Comparison of ENCODE assay signal across 8 cellular contexts in the genomic region with DNA sequence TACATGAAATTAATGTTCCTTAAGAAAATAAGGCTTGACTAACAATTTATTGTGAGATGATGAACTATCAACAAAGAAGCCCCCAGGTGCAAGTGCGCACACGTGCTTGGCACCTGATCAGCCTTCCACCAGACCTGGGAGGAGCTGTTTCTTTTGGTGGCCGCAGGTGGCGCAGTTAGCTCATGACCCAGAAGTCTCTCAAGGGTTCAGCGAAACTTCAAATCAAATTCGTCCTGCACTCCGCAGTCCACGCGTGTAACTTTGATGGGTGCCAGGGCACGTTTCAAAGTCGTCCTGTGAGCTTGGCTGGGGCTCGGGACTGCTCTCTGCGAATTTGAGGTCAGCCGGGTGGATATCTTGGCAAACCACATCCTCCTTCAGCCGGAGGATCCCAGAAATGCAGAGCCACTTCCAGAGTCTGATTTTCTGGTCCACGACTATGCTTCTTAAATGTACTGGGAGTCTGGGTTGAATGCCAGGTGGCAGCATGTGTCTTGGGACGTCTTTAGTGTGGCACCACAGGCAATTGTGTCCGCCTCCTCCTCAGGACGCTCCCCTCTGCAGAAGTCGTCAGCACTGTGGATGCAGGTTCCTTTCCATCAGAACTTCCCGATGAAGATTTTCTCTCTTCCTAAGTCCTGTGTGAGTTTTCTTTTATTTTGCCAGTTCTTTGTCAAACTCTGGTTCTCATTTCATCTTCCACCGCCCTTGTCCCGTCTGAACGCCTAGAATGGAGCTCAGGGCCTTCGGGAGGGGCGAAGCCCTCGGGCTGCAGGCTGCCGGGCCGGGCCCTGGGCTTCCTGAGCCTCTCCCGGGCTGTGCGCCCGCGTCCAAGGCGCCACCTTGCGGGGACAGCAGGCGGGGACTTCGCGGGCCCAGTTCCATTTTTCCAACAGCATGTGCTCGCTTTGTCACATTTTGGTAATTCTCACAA.
A peak's percentile ranks its signal among the peaks of the same experiment; 100 is the strongest.
DNase-seq lines count a peak whose midpoint lies in the region; ATAC-seq, FAIRE-seq and TF ChIP-seq lines count a peak whose summit lies in the region.

No MANE protein-coding gene starts in this region.

- DNase-seq in GM19238 (ENCODE audit: insufficient read length, low spot score): peak; percentile 25
- DNase-seq in activated CD8-positive, alpha-beta T cell treated with anti-CD3 and anti-CD28 coated beads, Interleukin-2, amount 10 ng/mL, durations not matched to agents 7 days and 5 days: peak; percentile 39
- peak; percentile 20 for DNase-seq in foreskin melanocyte
- no peak for DNase-seq in SK-N-SH
- DNase-seq in Ammon's horn (ENCODE audit: low spot score): no peak
- DNase-seq in NCI-H128 (lab: John Stamatoyannopoulos, UW; ENCODE audit: unreplicated experiment): no peak
- no peak for DNase-seq in H54 (ENCODE audit: insufficient read length, low spot score)

- H3K36me3 ChIP-seq in skeletal muscle tissue (ENCODE audit: control insufficient read depth in 3 of 3, insufficient read depth in 3 of 3, low read length in 3 of 3) (no peaks in the 10 kb centered on the region), SK-N-SH (replicated peaks in 1 of 2; ENCODE audit: control insufficient read depth in 1 of 2, insufficient read depth in 2 of 2, low read length in 1 of 2) (no peaks in the 10 kb centered on the region)

- H3K27me3 Mint-ChIP-seq in activated CD8-positive, alpha-beta T cell treated with anti-CD3 and anti-CD28 coated beads, Interleukin-2, amount 10 ng/mL, durations not matched to agents 7 days and 5 days (ENCODE audit: low read depth): no peaks in the 10 kb centered on the region

- TF ChIP-seq POLR2A in H54 (IDR thresholded peaks at IDR 0.05; ENCODE audit: low read depth, low read length): no peak

- H3K9me3 ChIP-seq in skeletal muscle tissue (ENCODE audit: control insufficient read depth in 3 of 3, low read length in 3 of 3): no peaks in the 10 kb centered on the region
- no peaks in the 10 kb centered on the region; the same call in 1 of the 2 replicates for H3K9me3 ChIP-seq in SK-N-SH

- H3K4me2 ChIP-seq in SK-N-SH: no peak overlapping the region

- H3K27ac Mint-ChIP-seq in activated CD8-positive, alpha-beta T cell treated with anti-CD3 and anti-CD28 coated beads, Interleukin-2, amount 10 ng/mL, durations not matched to agents 7 days and 5 days: no peak overlapping the region

- H3K9me3 Mint-ChIP-seq in activated CD8-positive, alpha-beta T cell treated with anti-CD3 and anti-CD28 coated beads, Interleukin-2, amount 10 ng/mL, durations not matched to agents 7 days and 5 days (ENCODE audit: insufficient read depth): no peaks in the 10 kb centered on the region

- no peak for FAIRE-seq in H54 (lab: Jason Lieb, UNC)

- no peaks in the 10 kb centered on the region for H3K36me3 Mint-ChIP-seq in activated CD8-positive, alpha-beta T cell treated with anti-CD3 and anti-CD28 coated beads, Interleukin-2, amount 10 ng/mL, durations not matched to agents 7 days and 5 days (ENCODE audit: low read depth)

- 85% methylated on average over 33 of the region's 39 CpGs for WGBS in SK-N-SH (ENCODE audit: low lambda C conversion rate)

- no peaks in the 10 kb centered on the region for H4K20me1 ChIP-seq in SK-N-SH (ENCODE audit: insufficient read depth)

- TF ChIP-seq EP300 in SK-N-SH (IDR thresholded peaks at IDR 0.05; ENCODE audit: borderline replicate concordance in 1 of 2, low read depth in 1 of 2, low read length in 1 of 2): no peak

- peak overlapping the region in 2 of 3 donors; percentile 36 to 55 for H3K4me3 ChIP-seq in skeletal muscle tissue (ENCODE audit: low read length in 3 of 3)
- H3K4me3 ChIP-seq in SK-N-SH (ENCODE audit: low read depth in 2 of 2, low read length in 1 of 2): peak overlapping the region in 1 of 2 experiments; percentile 40; a peak in 1 of 4 replicates

- peaks cover 5% of the 10 kb centered on the region for H3K4me1 Mint-ChIP-seq in activated CD8-positive, alpha-beta T cell treated with anti-CD3 and anti-CD28 coated beads, Interleukin-2, amount 10 ng/mL, durations not matched to agents 7 days and 5 days (ENCODE audit: low read depth)

- ATAC-seq in activated CD8-positive, alpha-beta T cell treated with anti-CD3 and anti-CD28 coated beads, Interleukin-2, amount 10 ng/mL, durations not matched to agents 7 days and 5 days: peak; percentile 72

- no peaks in the 10 kb centered on the region for H3K9me2 ChIP-seq in SK-N-SH

- H2AFZ ChIP-seq in SK-N-SH (ENCODE audit: low read depth): no peak overlapping the region

- CTCF ChIA-PET in activated CD8-positive, alpha-beta T cell treated with anti-CD3 and anti-CD28 coated beads, Interleukin-2, amount 10 ng/mL, durations not matched to agents 7 days and 5 days (lab: Charles Lee): interaction anchor here (0.8 to 2.9 kb wide), 15 partner anchors 10 to 500 kb away, joined by 3 to 17 read pairs (median 4); no protein-coding TSS in a partner anchor
- CTCF ChIA-PET in SK-N-SH (lab: Yijun Ruan, JAX): interaction anchor here (1.2 kb wide), 1 partner anchor 11 kb away, joined by 3 read pairs; no protein-coding TSS in a partner anchor

- H3K4me3 Mint-ChIP-seq in activated CD8-positive, alpha-beta T cell treated with anti-CD3 and anti-CD28 coated beads, Interleukin-2, amount 10 ng/mL, durations not matched to agents 7 days and 5 days: peak overlapping the region; percentile 23

- POLR2A ChIA-PET in activated CD8-positive, alpha-beta T cell treated with anti-CD3 and anti-CD28 coated beads, Interleukin-2, amount 10 ng/mL, durations not matched to agents 7 days and 5 days (lab: Charles Lee): no interaction called here
- POLR2A ChIA-PET in SK-N-SH (lab: Yijun Ruan, JAX): no interaction called here

- H3K4me1 ChIP-seq in skeletal muscle tissue (ENCODE audit: control insufficient read depth in 3 of 3, insufficient read depth in 3 of 3, low read length in 3 of 3) (peaks cover 0 to 4% (median 0%) of the 10 kb centered on the region in 3 donors), SK-N-SH (ENCODE audit: control insufficient read depth in 1 of 2, insufficient read depth in 2 of 2, low read depth in 1 of 2, low read length in 1 of 2) (peaks cover 0 to 4% of the 10 kb centered on the region in 2 experiments; a peak in 3 of 4 replicates)

- H3K79me2 ChIP-seq in SK-N-SH (ENCODE audit: insufficient read depth): no peaks in the 10 kb centered on the region

- no peaks in the 10 kb centered on the region for H3F3A ChIP-seq in SK-N-SH (replicated peaks; ENCODE audit: insufficient read depth)

- H3K9ac ChIP-seq in skeletal muscle tissue (ENCODE audit: low read depth in 1 of 3, low read length in 3 of 3) (peak overlapping the region in 1 of 3 donors; percentile 28), SK-N-SH (no peak overlapping the region)

- TF ChIP-seq RAD21 in SK-N-SH (IDR thresholded peaks at IDR 0.05; ENCODE audit: low read length): no peak

- TF ChIP-seq CTCF in SK-N-SH (IDR thresholded peaks at IDR 0.05): no peak

- H3K27ac ChIP-seq in skeletal muscle tissue (ENCODE audit: low read depth, low read length): no peak overlapping the region
- no peak overlapping the region for H3K27ac ChIP-seq in SK-N-SH (ENCODE audit: low read depth in 2 of 2, low read length in 1 of 2)

- H3K27me3 ChIP-seq in skeletal muscle tissue (ENCODE audit: control insufficient read depth in 3 of 3, insufficient read depth in 3 of 3, low read length in 3 of 3): no peaks in the 10 kb centered on the region
- no peaks in the 10 kb centered on the region for H3K27me3 ChIP-seq in SK-N-SH (ENCODE audit: insufficient read depth)

TF ChIP-seq in SK-N-SH, 30 proteins besides CTCF, POLR2A, EP300 and RAD21:
- TF ChIP-seq SIN3A (IDR thresholded peaks at IDR 0.05; ENCODE audit: borderline replicate concordance, low read depth, low read length): no peak

Comparison
In these comparisons a context has a peak if more than half of its experiments do, and no peak if none do; other contexts are left out.
1. DNase-seq: peak in GM19238 (single experiment), activated CD8-positive, alpha-beta T cell treated with anti-CD3 and anti-CD28 coated beads, Interleukin-2, amount 10 ng/mL, durations not matched to agents 7 days and 5 days (single experiment) and foreskin melanocyte (single experiment); none in SK-N-SH (single experiment), Ammon's horn (single experiment), NCI-H128 (single experiment) and H54 (single experiment).